ENCODE assay signal across 10 cellular contexts in the genomic region with DNA sequence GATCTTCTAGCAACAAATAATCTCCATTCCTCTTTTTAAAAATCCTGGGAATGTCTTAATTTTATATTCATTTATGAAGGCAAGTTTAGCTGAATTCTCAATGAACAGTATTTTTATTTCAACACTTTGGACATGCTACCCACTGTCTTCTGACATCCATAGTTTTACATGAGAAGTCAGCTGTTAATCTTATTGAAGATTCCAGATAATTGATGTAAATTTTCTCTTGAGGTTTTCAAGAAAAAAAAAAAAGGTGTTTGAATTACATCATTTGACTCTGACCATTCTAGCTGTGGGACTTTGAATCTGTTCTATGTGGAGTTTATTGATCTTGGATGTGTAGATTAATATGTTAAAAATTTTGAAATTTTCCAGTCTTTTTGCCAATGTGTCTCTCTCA. TPM values are rescaled to one million over a fixed set of nuclear protein-coding genes. Genes with fewer than 3 reads are reported as not detected.
DNase-seq lines count a peak whose midpoint lies in the region; ATAC-seq and TF ChIP-seq lines count a peak whose summit lies in the region.
"Had no signal": no experiment of that assay in that cellular context is flagged by ENCODE, and none has a peak within 500 bp of the region (broad histone marks: within the 10 kb centered on the region; RNA-seq: fewer than 3 reads in every experiment).

No MANE protein-coding gene starts in this region.

- H3K4me3 ChIP-seq in Karpas-422 (ENCODE audit: low read length) (no peak overlapping the region), SK-N-MC (no peak overlapping the region), fibroblast of villous mesenchyme (ENCODE audit: low read depth, low read length) (no peak overlapping the region)
- H3K4me3 ChIP-seq: lower lobe of right lung, transverse colon had no signal

- H4K20me1 ChIP-seq in Karpas-422 (ENCODE audit: insufficient read depth, low read depth, low read length) = no peaks in the 10 kb centered on the region

- H3K36me3 ChIP-seq in Karpas-422 (ENCODE audit: insufficient read depth, low read length) (no peaks in the 10 kb centered on the region), SK-N-MC (ENCODE audit: insufficient read depth, low read length) (no peaks in the 10 kb centered on the region)
- H3K36me3 ChIP-seq: lower lobe of right lung, transverse colon had no signal

- no peak for TF ChIP-seq CTCF in fibroblast of villous mesenchyme (IDR thresholded peaks at IDR 0.05; ENCODE audit: insufficient read depth, low read depth, low read length)

- no peaks in the 10 kb centered on the region for H3K9me2 ChIP-seq in Karpas-422 (replicated peaks; ENCODE audit: insufficient read depth, low read length)

- H2AFZ ChIP-seq in Karpas-422 (ENCODE audit: low read length) = no peak overlapping the region

- H3K27me3 ChIP-seq in Karpas-422 (ENCODE audit: low read length) = no peaks in the 10 kb centered on the region
- H3K27me3 ChIP-seq: transverse colon had no signal

- no peak for ATAC-seq in GM18519 (IDR thresholded peaks at IDR 0.05; ENCODE audit: low FRiP score, unreplicated experiment)
- ATAC-seq: lower lobe of right lung had no signal

- H3K9ac ChIP-seq in Karpas-422 (ENCODE audit: low read length) = no peak overlapping the region
- H3K9ac ChIP-seq in SK-N-MC (ENCODE audit: insufficient read length) = no peak overlapping the region

- H3K9me3 ChIP-seq in Karpas-422 (ENCODE audit: low read length) (peaks cover 31% of the 10 kb centered on the region), SK-N-MC (ENCODE audit: low read depth, low read length) (peaks cover 9% of the 10 kb centered on the region; the same call in 1 of the 2 replicates)

- H3K79me2 ChIP-seq in Karpas-422 (ENCODE audit: low read length) = no peaks in the 10 kb centered on the region

- H3K4me1 ChIP-seq in Karpas-422 (ENCODE audit: low read length) = no peaks in the 10 kb centered on the region
- H3K4me1 ChIP-seq: lower lobe of right lung, transverse colon had no signal

- no peak overlapping the region for H3K4me2 ChIP-seq in Karpas-422 (ENCODE audit: low read depth, low read length, poor library complexity, severe bottlenecking)

- no peak overlapping the region for H3K27ac ChIP-seq in Karpas-422 (ENCODE audit: low read length)
- H3K27ac ChIP-seq in SK-N-MC = no peak overlapping the region
- H3K27ac ChIP-seq: lower lobe of right lung, transverse colon had no signal

- DNase-seq in DMS53 treated with DMSO at 0.1 percent for 48 hours (lab: John Stamatoyannopoulos, UW; ENCODE audit: unreplicated experiment) = peak; percentile 13
- DNase-seq in Karpas-422 = peak; percentile 42
- DNase-seq in SK-N-MC (ENCODE audit: low read depth, low spot score) = peak; percentile 14
- peak; percentile 0 for DNase-seq in fibroblast of villous mesenchyme (ENCODE audit: low read depth)
- no peak for DNase-seq in stimulated activated CD4-positive, alpha-beta T cell treated with anti-CD3 and anti-CD28 coated beads, Interleukin-12 subunit alpha, Interleukin-12 subunit beta, amount 100 ng/mL, for 4 hours
- DNase-seq in cerebellar cortex (ENCODE audit: low spot score) = no peak
- DNase-seq: lower lobe of right lung, NCI-H2081 treated with DMSO at 0.1 percent for 48 hours, transverse colon had no signal

RNA-seq across cellular contexts. Expression of a gene that starts 28.0 kb away (rescaled TPM):
- total RNA-seq in Karpas-422 (2014; rRNA removed; shearing (Covaris generic); ENCODE audit: low replicate concordance) = not detected in 2 replicates
- not detected in 2 replicates for total RNA-seq in fibroblast of villous mesenchyme
- total RNA-seq: lower lobe of right lung, transverse colon had no signal

Comparison
In these comparisons a context has a peak if more than half of its experiments do, and no peak if none do; other contexts are left out.
1. DNase-seq: peak in DMS53 treated with DMSO at 0.1 percent for 48 hours (single experiment), Karpas-422 (single experiment), SK-N-MC (single experiment) and fibroblast of villous mesenchyme (single experiment); none in stimulated activated CD4-positive, alpha-beta T cell treated with anti-CD3 and anti-CD28 coated beads, Interleukin-12 subunit alpha, Interleukin-12 subunit beta, amount 100 ng/mL, for 4 hours (single experiment) and cerebellar cortex (single experiment).